In genomic region chr9:38079410-38080105, GRCh38 we compare ENCODE assay signal across 15 cellular contexts. TPM values are rescaled to one million over a fixed set of nuclear protein-coding genes. Genes with fewer than 3 reads are reported as not detected.
DNase-seq lines count a peak whose midpoint lies in the region; ATAC-seq, FAIRE-seq and TF ChIP-seq lines count a peak whose summit lies in the region.
"Had no signal": no experiment of that assay in that cellular context is flagged by ENCODE, and none has a peak within 500 bp of the region (broad histone marks: within the 10 kb centered on the region; RNA-seq: fewer than 3 reads in every experiment).

No MANE protein-coding gene starts in this region.

- DNase-seq in left cardiac atrium = no peak
- no peak for DNase-seq in cardiac septum (ENCODE audit: low spot score)
- DNase-seq in K562 (ENCODE audit: extremely low read depth in 1 of 4, low spot score in 3 of 4) = no peak
- DNase-seq in mesenchymal stem cell = no peak
- peak; percentile 3 to 86 for DNase-seq in vagina (ENCODE audit: extremely low spot score in 2 of 2)
- DNase-seq in small intestine = no peak
- DNase-seq in NCI-H526 treated with DMSO at 0.1 percent for 48 hours (lab: John Stamatoyannopoulos, UW) = no peak
- DNase-seq: effector memory CD4-positive, alpha-beta T cell; MM.1S; NCI-H69; stimulated activated CD4-positive, alpha-beta T cell treated with anti-CD3 and anti-CD28 coated beads, Interleukin-2, amount 100 ng/mL, for 24 hours; stimulated activated naive CD4-positive, alpha-beta T cell treated with Interleukin-2 at 50 U/mL for 16 hours; SW 1271 had no signal

- H2AFZ ChIP-seq in K562 (ENCODE audit: low read depth, low read length) (no peak overlapping the region), mesenchymal stem cell (ENCODE audit: low read depth, low read length) (peak overlapping the region; percentile 23)

- H3K27ac ChIP-seq in K562 (ENCODE audit: extremely low read depth, low read depth, low read length) (no peak overlapping the region), mesenchymal stem cell (ENCODE audit: low read length, poor library complexity, severe bottlenecking) (no peak overlapping the region), vagina (no peak overlapping the region), small intestine (ENCODE audit: low read depth in 1 of 2, low read length in 1 of 2) (no peak overlapping the region)

- peak overlapping the region; percentile 44 to 82 for H3K18ac ChIP-seq in mesenchymal stem cell (ENCODE audit: low read depth in 1 of 2, low read length in 2 of 2)

- CTCF ChIA-PET in K562 (lab: Yijun Ruan, JAX; ENCODE audit: low intra/inter-chr PET ratio) = no interaction called here

- H3K27me3 ChIP-seq in K562 (ENCODE audit: control insufficient read depth in 2 of 2, insufficient read depth in 2 of 2, low read length in 2 of 2) (peaks cover 10 to 34% of the 10 kb centered on the region in 2 experiments; a peak in 4 of 5 replicates), mesenchymal stem cell (ENCODE audit: control insufficient read depth in 1 of 2, insufficient read depth in 1 of 2, low read length in 2 of 2) (no peaks in the 10 kb centered on the region), vagina (no peaks in the 10 kb centered on the region), small intestine (ENCODE audit: control insufficient read depth in 2 of 2, insufficient read depth in 2 of 2, low read length in 2 of 2) (no peaks in the 10 kb centered on the region)

- H3K14ac ChIP-seq in mesenchymal stem cell (ENCODE audit: low read length in 2 of 2) = peak overlapping the region in 1 of 2 experiments; percentile 86

- TF ChIP-seq EP300 in K562 (IDR thresholded peaks at IDR 0.05; ENCODE audit: low read length) = no peak

- no peaks in the 10 kb centered on the region for H3K79me2 ChIP-seq in K562 (ENCODE audit: control insufficient read depth, insufficient read depth, low read length)

- H3K4ac ChIP-seq in mesenchymal stem cell (ENCODE audit: low read depth in 1 of 2, low read length in 2 of 2) = peak overlapping the region in 1 of 2 experiments; percentile 79

- TF ChIP-seq RAD21 in K562 (CRISPR knock-in tag; conservative IDR thresholded peaks at IDR 0.05 in 1 of 2, IDR thresholded peaks at IDR 0.05 in 1 of 2) = no peak

- H2BK12ac ChIP-seq in mesenchymal stem cell (ENCODE audit: low read length in 2 of 2) = peak overlapping the region; percentile 43 to 89

- H2BK15ac ChIP-seq in mesenchymal stem cell (ENCODE audit: low read depth, poor library complexity, severe bottlenecking) = no peak overlapping the region

- H3K36me3 ChIP-seq in K562 (ENCODE audit: control insufficient read depth, insufficient read depth, low read length) = no peaks in the 10 kb centered on the region
- H3K36me3 ChIP-seq in mesenchymal stem cell (ENCODE audit: control insufficient read depth in 1 of 2, insufficient read depth in 2 of 2, low read depth in 1 of 2, low read length in 2 of 2) = no peaks in the 10 kb centered on the region
- H3K36me3 ChIP-seq in vagina = no peaks in the 10 kb centered on the region
- no peaks in the 10 kb centered on the region for H3K36me3 ChIP-seq in small intestine (ENCODE audit: control insufficient read depth in 2 of 2, insufficient read depth in 2 of 2, low read length in 2 of 2)

- peak overlapping the region; percentile 55 for H4K8ac ChIP-seq in mesenchymal stem cell (ENCODE audit: low read length)

- H3K4me3 ChIP-seq in K562 = no peak overlapping the region
- no peak overlapping the region for H3K4me3 ChIP-seq in mesenchymal stem cell (ENCODE audit: insufficient read depth in 1 of 2, low read depth in 1 of 2, low read length in 2 of 2)
- no peak overlapping the region for H3K4me3 ChIP-seq in vagina
- H3K4me3 ChIP-seq in small intestine (ENCODE audit: low read depth in 1 of 2, low read length in 2 of 2) = no peak overlapping the region

- no peak for TF ChIP-seq CTCF in K562 (IDR thresholded peaks at IDR 0.05 in 2 of 3, conservative IDR thresholded peaks at IDR 0.05 in 1 of 3; ENCODE audit: insufficient read depth in 2 of 3, low read depth in 1 of 3, low read length in 3 of 3)
- no peak for TF ChIP-seq CTCF in vagina (IDR thresholded peaks at IDR 0.05)

- peak overlapping the region; percentile 47 for H4K91ac ChIP-seq in mesenchymal stem cell (ENCODE audit: low read length)

- H3K23ac ChIP-seq in mesenchymal stem cell (ENCODE audit: low read length in 2 of 2) = no peak overlapping the region

- no peak overlapping the region for H2BK120ac ChIP-seq in mesenchymal stem cell (ENCODE audit: low read depth, low read length)

- no peak overlapping the region for H3K9ac ChIP-seq in K562 (ENCODE audit: insufficient read depth in 1 of 2, low read depth in 2 of 2, low read length in 2 of 2)
- H3K9ac ChIP-seq in mesenchymal stem cell (ENCODE audit: low read length) = no peak overlapping the region

- FAIRE-seq in K562 (lab: Jason Lieb, UNC) = no peak
- FAIRE-seq in small intestine (lab: Jason Lieb, UNC) = no peak

- WGBS in K562 (ENCODE audit: insufficient coverage, low coverage, missing lambda C conversion rate) = 9% methylated on average over 12 of the region's 12 CpGs
- WGBS in mesenchymal stem cell = 60% methylated on average over 12 of the region's 12 CpGs
- WGBS in small intestine, 3 donors = 25 to 45% (median 40%) methylated on average over 12 of the region's 12 CpGs

- peaks cover 2% of the 10 kb centered on the region for H3K79me1 ChIP-seq in mesenchymal stem cell (replicated peaks; ENCODE audit: low read length, poor library complexity, severe bottlenecking)

- no peaks in the 10 kb centered on the region for H4K20me1 ChIP-seq in K562 (replicated peaks; ENCODE audit: control insufficient read depth, insufficient read depth, low read length)

- H2AK5ac ChIP-seq in mesenchymal stem cell (ENCODE audit: low read length, severe bottlenecking) = no peak overlapping the region

- H2BK5ac ChIP-seq in mesenchymal stem cell (ENCODE audit: low read depth, low read length, poor library complexity, severe bottlenecking) = no peak overlapping the region

- intact Hi-C loops in left cardiac atrium (cut with DNase I) = no loop called here
- intact Hi-C loops in cardiac septum (cut with DNase I) = no loop called here
- intact Hi-C loops in K562 (cut with micrococcal nuclease) = loop anchor here (10.0 kb wide), 1 partner anchor 175 kb away; no protein-coding TSS in a partner anchor
- intact Hi-C loops in vagina (cut with DNase I) = no loop called here

- in situ Hi-C loops in K562 (cut with MboI) = no loop called here

- H3K9me3 ChIP-seq in K562 (replicated peaks; ENCODE audit: control insufficient read depth, insufficient read depth, low read depth, low read length) (peaks cover 5% of the 10 kb centered on the region; the same call in 1 of the 2 replicates), mesenchymal stem cell (ENCODE audit: control insufficient read depth, low read length) (no peaks in the 10 kb centered on the region), vagina (no peaks in the 10 kb centered on the region), small intestine (ENCODE audit: control insufficient read depth, low read depth) (no peaks in the 10 kb centered on the region)

- H3K9me1 ChIP-seq in K562 (ENCODE audit: control insufficient read depth, insufficient read depth, low read length) = no peaks in the 10 kb centered on the region

- H3K4me2 ChIP-seq in K562 (ENCODE audit: insufficient read depth, low read length) (no peak overlapping the region), mesenchymal stem cell (ENCODE audit: low read length, poor library complexity, severe bottlenecking) (no peak overlapping the region)

- POLR2A ChIA-PET in K562 (lab: Yijun Ruan, JAX) = interaction anchor here (1.1 to 1.4 kb wide), 2 partner anchors 10 to 123 kb away, joined by 3 to 4 read pairs; no protein-coding TSS in a partner anchor

- TF ChIP-seq POLR2A in K562 (conservative IDR thresholded peaks at IDR 0.05) = no peak
- TF ChIP-seq POLR2A in vagina (IDR thresholded peaks at IDR 0.05) = no peak

- ATAC-seq in left cardiac atrium (peak; percentile 18 to 50), K562 (no peak), GM18498 (IDR thresholded peaks at IDR 0.05; ENCODE audit: unreplicated experiment) (no peak)
- ATAC-seq: natural killer cell treated with Interleukin-12 subunit alpha and Interleukin-12 subunit beta and Interleukin-15 and Interleukin-18, amount 100 ng/mL, for 72 hours had no signal

- no TSS peak for BruUV-seq in K562 (replicated peaks; lab: Mats Ljungman, UMichigan)

- H3K4me1 ChIP-seq in K562 (replicated peaks in 1 of 2; ENCODE audit: control insufficient read depth in 2 of 2, insufficient read depth in 2 of 2, low read length in 2 of 2) = peaks cover 0 to 7% of the 10 kb centered on the region in 2 experiments; a peak in 1 of 5 replicates
- peaks cover 9% of the 10 kb centered on the region for H3K4me1 ChIP-seq in mesenchymal stem cell (ENCODE audit: control insufficient read depth, insufficient read depth, low read depth, low read length)
- H3K4me1 ChIP-seq in vagina = peaks cover 9% of the 10 kb centered on the region
- H3K4me1 ChIP-seq in small intestine (ENCODE audit: control insufficient read depth in 2 of 2, insufficient read depth in 1 of 2, low read depth in 1 of 2, low read length in 1 of 2) = no peaks in the 10 kb centered on the region

TF ChIP-seq in K562, 482 proteins besides CTCF, POLR2A, EP300 and RAD21 (continues in another document):
- TF ChIP-seq FOSL1 (tag; conservative IDR thresholded peaks at IDR 0.05) (peak; percentile 71), GTF2A2 (tag; IDR thresholded peaks at IDR 0.05) (no peak)

RNA-seq across cellular contexts. Expression of gene SHB, which starts 10.5 kb away (rescaled TPM):
- total RNA-seq in left cardiac atrium = 10 to 100 TPM; 20.3 to 34.6 TPM
- total RNA-seq in cardiac septum = 39.0 TPM
- 6.5 and 13.7 TPM in 2 replicates for total RNA-seq in K562 (2011; cell fraction: chromatin; rRNA removed; ENCODE audit: low replicate concordance)
- 10.4 and 10.7 TPM in 2 replicates for total RNA-seq in K562 (2011; cell fraction: nucleolus; rRNA removed)
- 6.3 and 8.7 TPM in 2 replicates for total RNA-seq in K562 (2011; cell fraction: nucleoplasm; rRNA removed)
- total RNA-seq in K562 (2014; rRNA removed) = 11.7 and 12.8 TPM in 2 replicates
- 3.8 and 4.0 TPM in 2 replicates for total RNA-seq in K562 (2014; rRNA removed; fragmentation: Illumina TruSeq; extraction: Trizol)
- 5.1 and 5.3 TPM in 2 replicates for total RNA-seq in K562 (2015; rRNA removed; fragmentation: Illumina TruSeq; extraction: Trizol)
- total RNA-seq in K562 (2021) = 15.4 and 16.0 TPM in 2 replicates
- 3.4 and 5.1 TPM in 2 replicates for polyA plus RNA-seq in K562 (2011; rRNA removed)
- polyA plus RNA-seq in K562 (2011; cell fraction: cytosol; rRNA removed) = 4.1 and 8.5 TPM in 2 replicates
- 4.9 and 8.5 TPM in 2 replicates for polyA plus RNA-seq in K562 (2011; cell fraction: nucleus; rRNA removed)
- 8.2 and 8.9 TPM in 2 replicates for polyA plus RNA-seq in K562 (2012)
- polyA plus RNA-seq in K562 (2014; fragmentation: Illumina TruSeq; extraction: Trizol) = 9.6 TPM in 2 replicates
- polyA plus RNA-seq in K562 (2014; fragmentation: Nextera tagmentation; extraction: Ambion mirVana) = 1 to 10 TPM in 1 of 2 experiments, under 1 TPM in 1; 0.78 to 1.0 TPM
- polyA plus RNA-seq in K562 (2014; rRNA removed) = 6.0 and 7.5 TPM in 2 replicates
- polyA minus RNA-seq in K562 (2011; rRNA and poly(A)+ RNA removed) = 4.6 and 5.7 TPM in 2 replicates
- polyA minus RNA-seq in K562 (2011; cell fraction: cytosol; rRNA and poly(A)+ RNA removed) = 7.4 and 12.6 TPM in 2 replicates
- 6.3 and 6.4 TPM in 2 replicates for polyA minus RNA-seq in K562 (2011; cell fraction: nucleus; rRNA and poly(A)+ RNA removed)
- 18.4 TPM for polyA plus RNA-seq in mesenchymal stem cell (2013, experiment 1 of 2)
- 17.9 TPM for polyA plus RNA-seq in mesenchymal stem cell (2013, experiment 2 of 2)
- 20.9 TPM for total RNA-seq in vagina
- 10 to 100 TPM in 1 of 3 donors, 1 to 10 TPM in 2; 8.9 to 18.9 (median 9.2) TPM for polyA plus RNA-seq in small intestine

Comparison
In these comparisons a context has a peak if more than half of its experiments do, and no peak if none do; other contexts are left out.
1. ATAC-seq: peak in left cardiac atrium (2 of 2); none in K562 (single experiment) and GM18498 (single experiment).
2. DNase-seq: peak in vagina (2 of 2); none in left cardiac atrium (single experiment), cardiac septum (single experiment), K562 (0 of 4), mesenchymal stem cell (single experiment), small intestine (single experiment) and NCI-H526 treated with DMSO at 0.1 percent for 48 hours (single experiment).